1 cellular context compared by ENCODE assay signal in genomic region chr9:122374885-122375420, GRCh38.
TF ChIP-seq lines count a peak whose summit lies in the region.

No MANE protein-coding gene starts in this region.

TF ChIP-seq in GM23338, 12 proteins besides CTCF, POLR2A, EP300 and RAD21 (continued from another document):
- TF ChIP-seq ZNF462 (CRISPR knock-in tag; IDR thresholded peaks at IDR 0.05) (no peak), EZH2 (IDR thresholded peaks at IDR 0.05; ENCODE audit: low read depth, unreplicated experiment) (no peak), NANOG (IDR thresholded peaks at IDR 0.05; ENCODE audit: borderline replicate concordance) (no peak), CREB1 (CRISPR knock-in tag; IDR thresholded peaks at IDR 0.05; ENCODE audit: low read depth) (no peak)
